ENCODE assay signal across 24 cellular contexts in the genomic region with DNA sequence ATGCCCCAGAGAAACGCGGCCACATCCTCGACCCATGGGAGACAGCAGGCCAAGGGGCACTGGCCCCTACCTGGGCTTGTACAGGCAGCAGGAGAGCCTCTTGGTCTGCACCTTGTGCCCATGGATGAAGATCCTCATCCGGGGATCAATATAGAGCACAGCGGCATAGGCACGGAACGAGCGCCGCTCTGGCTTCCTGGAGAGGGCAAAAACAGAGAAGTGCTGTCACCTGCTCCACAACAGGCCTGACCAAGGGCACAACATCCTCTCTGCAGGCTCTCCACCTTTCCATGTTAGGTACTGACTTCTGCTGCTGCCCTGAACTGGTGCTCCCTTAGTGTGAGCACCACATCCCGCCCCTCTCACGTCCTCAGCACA. TPM values are rescaled to one million over a fixed set of nuclear protein-coding genes. Genes with fewer than 3 reads are reported as not detected.
DNase-seq lines count a peak whose midpoint lies in the region; ATAC-seq and TF ChIP-seq lines count a peak whose summit lies in the region.
"Had no signal": no experiment of that assay in that cellular context is flagged by ENCODE, and none has a peak within 500 bp of the region (broad histone marks: within the 10 kb centered on the region; RNA-seq: fewer than 3 reads in every experiment).

No MANE protein-coding gene starts in this region.

- DNase-seq in activated T-cell treated with anti-CD3 and anti-CD28 coated beads, Interleukin-2, amount 50 U/mL, for 1 hour, result peak; percentile 27
- DNase-seq in activated T-cell treated with anti-CD3 and anti-CD28 coated beads for 4 hours, result no peak
- no peak for DNase-seq in activated CD8-positive, alpha-beta T cell treated with anti-CD3 and anti-CD28 coated beads for 36 hours
- DNase-seq in central memory CD8-positive, alpha-beta T cell (ENCODE audit: low spot score in 2 of 2), result no peak
- DNase-seq in osteocyte (ENCODE audit: extremely low spot score, unreplicated experiment), result peak; percentile 81
- DNase-seq in NCI-H1417 treated with DMSO at 0.1 percent for 48 hours (lab: John Stamatoyannopoulos, UW), result no peak
- DNase-seq in CD14-positive monocyte (ENCODE audit: low spot score), result no peak
- DNase-seq in COLO668 (lab: John Stamatoyannopoulos, UW; ENCODE audit: unreplicated experiment), result no peak
- DNase-seq: ACHN, DMS 273 treated with DMSO at 0.1 percent for 48 hours, dorsolateral prefrontal cortex, erythroblast, foreskin keratinocyte, H7, NCI-H1092, NCI-H2029, NCI-H345, NCI-H774, Right ventricle myocardium superior, sigmoid colon had no signal

- peaks cover 75% of the 10 kb centered on the region for H3K36me3 Mint-ChIP-seq in activated CD8-positive, alpha-beta T cell treated with anti-CD3 and anti-CD28 coated beads for 36 hours (ENCODE audit: low read depth)
- H3K36me3 Mint-ChIP-seq in central memory CD8-positive, alpha-beta T cell (ENCODE audit: insufficient read depth), result peaks cover 39% of the 10 kb centered on the region
- H3K36me3 Mint-ChIP-seq in osteocyte (ENCODE audit: unreplicated experiment), result peaks cover 74% of the 10 kb centered on the region
- H3K36me3 Mint-ChIP-seq in CD14-positive monocyte, result peaks cover 64 to 89% of the 10 kb centered on the region in 2 donors

- no peaks in the 10 kb centered on the region for H3K27me3 Mint-ChIP-seq in activated CD8-positive, alpha-beta T cell treated with anti-CD3 and anti-CD28 coated beads for 36 hours
- no peaks in the 10 kb centered on the region for H3K27me3 Mint-ChIP-seq in central memory CD8-positive, alpha-beta T cell
- H3K27me3 Mint-ChIP-seq in osteocyte (ENCODE audit: unreplicated experiment), result no peaks in the 10 kb centered on the region
- H3K27me3 Mint-ChIP-seq in CD14-positive monocyte (ENCODE audit: low read depth in 3 of 3), result peaks cover 0 to 2% (median 0%) of the 10 kb centered on the region in 3 donors

- peak overlapping the region; percentile 81 for H3K27ac Mint-ChIP-seq in activated CD8-positive, alpha-beta T cell treated with anti-CD3 and anti-CD28 coated beads for 36 hours
- peak overlapping the region; percentile 78 for H3K27ac Mint-ChIP-seq in central memory CD8-positive, alpha-beta T cell (ENCODE audit: low read depth)
- H3K27ac Mint-ChIP-seq in osteocyte (ENCODE audit: unreplicated experiment) (no peak overlapping the region), CD14-positive monocyte (peak overlapping the region in 1 of 7 donors; percentile 44)
- H3K27ac Mint-ChIP-seq: nephron had no signal

- no peak overlapping the region for H3K4me3 Mint-ChIP-seq in activated CD8-positive, alpha-beta T cell treated with anti-CD3 and anti-CD28 coated beads for 36 hours
- H3K4me3 Mint-ChIP-seq in central memory CD8-positive, alpha-beta T cell, result peak overlapping the region; percentile 69
- no peak overlapping the region for H3K4me3 Mint-ChIP-seq in osteocyte (ENCODE audit: unreplicated experiment)
- H3K4me3 Mint-ChIP-seq in CD14-positive monocyte, result no peak overlapping the region
- H3K4me3 Mint-ChIP-seq: nephron had no signal

- no peaks in the 10 kb centered on the region for H3K9me3 Mint-ChIP-seq in activated CD8-positive, alpha-beta T cell treated with anti-CD3 and anti-CD28 coated beads for 36 hours
- H3K9me3 Mint-ChIP-seq in central memory CD8-positive, alpha-beta T cell, result no peaks in the 10 kb centered on the region
- H3K9me3 Mint-ChIP-seq in osteocyte (ENCODE audit: unreplicated experiment) (no peaks in the 10 kb centered on the region), CD14-positive monocyte (peaks cover 0 to 3% (median 0%) of the 10 kb centered on the region in 7 donors)
- H3K9me3 Mint-ChIP-seq: activated T-helper 2 cell treated with anti-CD3 and anti-CD28 coated beads, Interferon-gamma antibody, Interleukin-2, Interleukin-4, amounts not matched to agents 10 μg/mL and 5 μg/mL and 100 μg/mL, durations not matched to agents 14 hours and 24 hours and 36 hours; nephron had no signal

- CTCF ChIA-PET in activated CD8-positive, alpha-beta T cell treated with anti-CD3 and anti-CD28 coated beads for 36 hours (lab: Charles Lee), result interaction anchor here (1.0 to 5.9 kb wide), 3 partner anchors 21 to 142 kb away, joined by 3 to 44 read pairs (median 3); partner anchors contain the start of gene SMTN

- intact Hi-C loops in activated CD8-positive, alpha-beta T cell treated with anti-CD3 and anti-CD28 coated beads for 36 hours (cut with micrococcal nuclease), result loop anchor here (5.0 kb wide), 1 partner anchor 141 kb away; the partner anchor contains the start of gene SMTN
- intact Hi-C loops in CD14-positive monocyte (cut with micrococcal nuclease), result no loop called here

- ATAC-seq in activated CD8-positive, alpha-beta T cell treated with anti-CD3 and anti-CD28 coated beads for 36 hours, result peak; percentile 26
- no peak for ATAC-seq in central memory CD8-positive, alpha-beta T cell (replicated peaks; ENCODE audit: extremely low read depth, poor library complexity, severe bottlenecking)
- ATAC-seq: foreskin keratinocyte, HepG2, left lobe of liver had no signal

- peaks cover 72% of the 10 kb centered on the region for H3K4me1 Mint-ChIP-seq in activated CD8-positive, alpha-beta T cell treated with anti-CD3 and anti-CD28 coated beads for 36 hours (ENCODE audit: low read depth)
- H3K4me1 Mint-ChIP-seq in central memory CD8-positive, alpha-beta T cell, result peaks cover 47% of the 10 kb centered on the region
- H3K4me1 Mint-ChIP-seq in osteocyte (ENCODE audit: unreplicated experiment), result no peaks in the 10 kb centered on the region
- H3K4me1 Mint-ChIP-seq in CD14-positive monocyte, result no peaks in the 10 kb centered on the region
- H3K4me1 Mint-ChIP-seq: nephron had no signal

- POLR2A ChIA-PET in activated CD8-positive, alpha-beta T cell treated with anti-CD3 and anti-CD28 coated beads for 36 hours (lab: Charles Lee), result interaction anchor here (0.9 to 3.9 kb wide), 6 partner anchors 10 to 149 kb away, joined by 3 to 19 read pairs (median 3); no protein-coding TSS in a partner anchor

- no peak for TF ChIP-seq CTCF in activated CD8-positive, alpha-beta T cell treated with anti-CD3 and anti-CD28 coated beads for 36 hours (IDR thresholded peaks at IDR 0.05)
- TF ChIP-seq CTCF in osteocyte (IDR thresholded peaks at IDR 0.05), result no peak
- no peak for TF ChIP-seq CTCF in CD14-positive monocyte (IDR thresholded peaks at IDR 0.05)

RNA-seq across cellular contexts. Expression of gene MORC2, which starts 27.2 kb away (rescaled TPM):
- 10 to 100 TPM; 20.8 to 23.0 TPM for total RNA-seq in activated CD8-positive, alpha-beta T cell treated with anti-CD3 and anti-CD28 coated beads for 36 hours
- total RNA-seq in osteocyte, result 26.9 and 29.1 TPM in 2 replicates
- 1 to 10 TPM; 2.1 to 2.4 TPM for polyA plus RNA-seq in CD14-positive monocyte

RNA-seq across cellular contexts. Expression of gene TUG1, which starts 27.7 kb away (rescaled TPM):
- total RNA-seq in activated CD8-positive, alpha-beta T cell treated with anti-CD3 and anti-CD28 coated beads for 36 hours, result 10 to 100 TPM; 45.2 to 45.7 TPM
- total RNA-seq in osteocyte, result 92.9 and 93.2 TPM in 2 replicates
- polyA plus RNA-seq in CD14-positive monocyte, result 10 to 100 TPM in 1 of 2 donors, 1 to 10 TPM in 1; 9.9 to 13.9 TPM

Comparison
In these comparisons a context has a peak if more than half of its experiments do, and no peak if none do; other contexts are left out.
1. DNase-seq: peak in activated T-cell treated with anti-CD3 and anti-CD28 coated beads, Interleukin-2, amount 50 U/mL, for 1 hour (single experiment) and osteocyte (single experiment); none in activated T-cell treated with anti-CD3 and anti-CD28 coated beads for 4 hours (single experiment), activated CD8-positive, alpha-beta T cell treated with anti-CD3 and anti-CD28 coated beads for 36 hours (single experiment), central memory CD8-positive, alpha-beta T cell (0 of 2), NCI-H1417 treated with DMSO at 0.1 percent for 48 hours (single experiment), CD14-positive monocyte (single experiment) and COLO668 (single experiment).